1 cellular context compared by ENCODE assay signal in the genomic region with DNA sequence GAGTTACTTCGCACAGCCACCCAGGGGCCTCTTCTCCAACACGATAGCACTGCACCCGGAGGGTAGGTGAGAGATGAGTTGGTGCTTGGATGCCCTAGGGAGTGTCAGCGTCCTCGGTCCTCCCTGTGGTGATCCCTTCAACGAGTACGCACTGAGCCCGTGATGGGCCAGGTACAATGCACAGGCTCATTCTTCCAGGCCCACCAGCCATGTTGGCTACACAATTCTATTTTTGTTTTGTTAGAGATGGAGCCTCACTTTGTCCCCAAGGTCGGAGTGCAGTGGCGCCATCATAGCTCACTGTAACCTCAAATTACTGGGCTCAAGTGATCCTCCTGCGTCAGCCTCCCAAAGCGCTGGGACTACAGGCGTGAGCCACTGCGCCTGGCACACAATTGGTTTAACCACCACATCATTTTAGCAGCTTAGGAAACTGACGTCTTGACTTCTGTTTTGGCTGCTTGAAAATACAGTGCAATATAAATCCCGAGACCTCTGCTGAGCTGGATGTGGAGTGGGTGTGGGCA.
TF ChIP-seq lines count a peak whose summit lies in the region.

No MANE protein-coding gene starts in this region.

TF ChIP-seq in K562, 482 proteins besides CTCF, POLR2A, EP300 and RAD21 (continued from another document and continues in another):
- TF ChIP-seq L3MBTL2 (IDR thresholded peaks at IDR 0.05) (peak; percentile 41; the same call in 1 of the 2 replicates), CTBP1 (IDR thresholded peaks at IDR 0.05; ENCODE audit: borderline replicate concordance) (0 out of 2 replicates have a peak, but pooled peaks have one; percentile 37), ZNF584 (CRISPR knock-in tag; IDR thresholded peaks at IDR 0.05; ENCODE audit: low read depth) (0 out of 2 replicates have a peak, but pooled peaks have one; percentile 30), SIRT6 (IDR thresholded peaks at IDR 0.05; ENCODE audit: low read depth, low read length) (no peak), SP1 (CRISPR knock-in tag; IDR thresholded peaks at IDR 0.05) (0 out of 2 replicates have a peak, but pooled peaks have one; percentile 21), TEAD1 (CRISPR knock-in tag; IDR thresholded peaks at IDR 0.05) (peak in 1 of 2 experiments; percentile 68; a peak in 1 of 4 replicates), YY1 (IDR thresholded peaks at IDR 0.05; ENCODE audit: borderline replicate concordance in 1 of 3, control insufficient read depth in 1 of 3, extremely low read depth in 1 of 3, insufficient read depth in 3 of 3, insufficient read length in 1 of 3, insufficient replicate concordance in 2 of 3, low read depth in 1 of 3, low read length in 2 of 3) (peak in 1 of 3 experiments; percentile 19), SMAD4 (CRISPR knock-in tag; conservative IDR thresholded peaks at IDR 0.05) (0 out of 2 replicates have a peak, but pooled peaks have one; percentile 34), MTA3 (IDR thresholded peaks at IDR 0.05; ENCODE audit: borderline replicate concordance) (0 out of 2 replicates have a peak, but pooled peaks have one; percentile 2), CXXC5 (CRISPR knock-in tag; IDR thresholded peaks at IDR 0.05) (no peak), ZNF253 (CRISPR knock-in tag; conservative IDR thresholded peaks at IDR 0.05) (no peak), CBX3 (IDR thresholded peaks at IDR 0.05; ENCODE audit: borderline replicate concordance in 1 of 2, low read length in 2 of 2) (no peak), NELFE (IDR thresholded peaks at IDR 0.05; ENCODE audit: insufficient read depth, insufficient read length) (no peak), ARID1B (IDR thresholded peaks at IDR 0.05) (0 out of 2 replicates have a peak, but pooled peaks have one; percentile 24), ZNF12 (CRISPR knock-in tag; IDR thresholded peaks at IDR 0.05) (0 out of 2 replicates have a peak, but pooled peaks have one; percentile 49), LCOR (CRISPR knock-in tag; IDR thresholded peaks at IDR 0.05) (no peak), HDGF (IDR thresholded peaks at IDR 0.05) (no peak), NR2C2 (CRISPR knock-in tag; IDR thresholded peaks at IDR 0.05) (0 out of 2 replicates have a peak, but pooled peaks have one; percentile 41), NR2C2 (tag; IDR thresholded peaks at IDR 0.05) (peak; percentile 45; the same call in 1 of the 2 replicates), MYC (IDR thresholded peaks at IDR 0.05; ENCODE audit: low read depth, low read length) (no peak), MYC (CRISPR knock-in tag; IDR thresholded peaks at IDR 0.05; ENCODE audit: borderline replicate concordance, low read depth) (0 out of 2 replicates have a peak, but pooled peaks have one; percentile 86), RBFOX2 (IDR thresholded peaks at IDR 0.05; ENCODE audit: low read depth, low read length) (0 out of 2 replicates have a peak, but pooled peaks have one; percentile 12), ZNF263 (CRISPR knock-in tag; IDR thresholded peaks at IDR 0.05; ENCODE audit: borderline replicate concordance) (peak; percentile 98), ETV5 (CRISPR knock-in tag; IDR thresholded peaks at IDR 0.05; ENCODE audit: low read depth) (0 out of 2 replicates have a peak, but pooled peaks have one; percentile 24), MAZ (CRISPR knock-in tag; conservative IDR thresholded peaks at IDR 0.05 in 1 of 2, IDR thresholded peaks at IDR 0.05 in 1 of 2) (peak in 1 of 2 experiments; percentile 14; a peak in 1 of 4 replicates), CREB1 (IDR thresholded peaks at IDR 0.05) (no peak), CREB1 (CRISPR knock-in tag; IDR thresholded peaks at IDR 0.05) (0 out of 2 replicates have a peak, but pooled peaks have one; percentile 2), FOXM1 (IDR thresholded peaks at IDR 0.05; ENCODE audit: low read depth) (no peak), FOXM1 (CRISPR knock-in tag; IDR thresholded peaks at IDR 0.05; ENCODE audit: low read depth) (0 out of 2 replicates have a peak, but pooled peaks have one; percentile 20), TAF1 (IDR thresholded peaks at IDR 0.05; ENCODE audit: control insufficient read depth, extremely low read depth, insufficient read depth, low read length, severe bottlenecking) (peak; percentile 1), NFRKB (IDR thresholded peaks at IDR 0.05; ENCODE audit: low read depth) (0 out of 2 replicates have a peak, but pooled peaks have one; percentile 15), NFXL1 (CRISPR knock-in tag; IDR thresholded peaks at IDR 0.05) (no peak), GABPB1 (CRISPR knock-in tag; IDR thresholded peaks at IDR 0.05) (peak; percentile 62), ZNF354B (CRISPR knock-in tag; IDR thresholded peaks at IDR 0.05) (no peak), HLTF (IDR thresholded peaks at IDR 0.05) (no peak), ZNF77 (CRISPR knock-in tag; IDR thresholded peaks at IDR 0.05) (no peak), HNRNPH1 (optimal IDR thresholded peaks at IDR 0.05; ENCODE audit: low read depth, low read length) (no peak), SRF (CRISPR knock-in tag; IDR thresholded peaks at IDR 0.05) (0 out of 4 replicates have a peak, but pooled peaks of 1 of the 2 experiments have one; percentile 39)
- TF ChIP-seq, protein P1, sequence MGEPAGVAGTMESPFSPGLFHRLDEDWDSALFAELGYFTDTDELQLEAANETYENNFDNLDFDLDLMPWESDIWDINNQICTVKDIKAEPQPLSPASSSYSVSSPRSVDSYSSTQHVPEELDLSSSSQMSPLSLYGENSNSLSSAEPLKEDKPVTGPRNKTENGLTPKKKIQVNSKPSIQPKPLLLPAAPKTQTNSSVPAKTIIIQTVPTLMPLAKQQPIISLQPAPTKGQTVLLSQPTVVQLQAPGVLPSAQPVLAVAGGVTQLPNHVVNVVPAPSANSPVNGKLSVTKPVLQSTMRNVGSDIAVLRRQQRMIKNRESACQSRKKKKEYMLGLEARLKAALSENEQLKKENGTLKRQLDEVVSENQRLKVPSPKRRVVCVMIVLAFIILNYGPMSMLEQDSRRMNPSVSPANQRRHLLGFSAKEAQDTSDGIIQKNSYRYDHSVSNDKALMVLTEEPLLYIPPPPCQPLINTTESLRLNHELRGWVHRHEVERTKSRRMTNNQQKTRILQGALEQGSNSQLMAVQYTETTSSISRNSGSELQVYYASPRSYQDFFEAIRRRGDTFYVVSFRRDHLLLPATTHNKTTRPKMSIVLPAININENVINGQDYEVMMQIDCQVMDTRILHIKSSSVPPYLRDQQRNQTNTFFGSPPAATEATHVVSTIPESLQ (CRISPR knock-in tag; IDR thresholded peaks at IDR 0.05), result no peak
- TF ChIP-seq, protein P2, sequence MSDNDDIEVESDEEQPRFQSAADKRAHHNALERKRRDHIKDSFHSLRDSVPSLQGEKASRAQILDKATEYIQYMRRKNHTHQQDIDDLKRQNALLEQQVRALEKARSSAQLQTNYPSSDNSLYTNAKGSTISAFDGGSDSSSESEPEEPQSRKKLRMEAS (CRISPR knock-in tag; IDR thresholded peaks at IDR 0.05), result peak; percentile 9; the same call in 1 of the 2 replicates
- TF ChIP-seq, protein P3, sequence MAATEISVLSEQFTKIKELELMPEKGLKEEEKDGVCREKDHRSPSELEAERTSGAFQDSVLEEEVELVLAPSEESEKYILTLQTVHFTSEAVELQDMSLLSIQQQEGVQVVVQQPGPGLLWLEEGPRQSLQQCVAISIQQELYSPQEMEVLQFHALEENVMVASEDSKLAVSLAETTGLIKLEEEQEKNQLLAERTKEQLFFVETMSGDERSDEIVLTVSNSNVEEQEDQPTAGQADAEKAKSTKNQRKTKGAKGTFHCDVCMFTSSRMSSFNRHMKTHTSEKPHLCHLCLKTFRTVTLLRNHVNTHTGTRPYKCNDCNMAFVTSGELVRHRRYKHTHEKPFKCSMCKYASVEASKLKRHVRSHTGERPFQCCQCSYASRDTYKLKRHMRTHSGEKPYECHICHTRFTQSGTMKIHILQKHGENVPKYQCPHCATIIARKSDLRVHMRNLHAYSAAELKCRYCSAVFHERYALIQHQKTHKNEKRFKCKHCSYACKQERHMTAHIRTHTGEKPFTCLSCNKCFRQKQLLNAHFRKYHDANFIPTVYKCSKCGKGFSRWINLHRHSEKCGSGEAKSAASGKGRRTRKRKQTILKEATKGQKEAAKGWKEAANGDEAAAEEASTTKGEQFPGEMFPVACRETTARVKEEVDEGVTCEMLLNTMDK (IDR thresholded peaks at IDR 0.05; ENCODE audit: borderline replicate concordance, insufficient read depth, low read depth, low read length, poor library complexity, severe bottlenecking), result no peak
- TF ChIP-seq, protein P4, sequence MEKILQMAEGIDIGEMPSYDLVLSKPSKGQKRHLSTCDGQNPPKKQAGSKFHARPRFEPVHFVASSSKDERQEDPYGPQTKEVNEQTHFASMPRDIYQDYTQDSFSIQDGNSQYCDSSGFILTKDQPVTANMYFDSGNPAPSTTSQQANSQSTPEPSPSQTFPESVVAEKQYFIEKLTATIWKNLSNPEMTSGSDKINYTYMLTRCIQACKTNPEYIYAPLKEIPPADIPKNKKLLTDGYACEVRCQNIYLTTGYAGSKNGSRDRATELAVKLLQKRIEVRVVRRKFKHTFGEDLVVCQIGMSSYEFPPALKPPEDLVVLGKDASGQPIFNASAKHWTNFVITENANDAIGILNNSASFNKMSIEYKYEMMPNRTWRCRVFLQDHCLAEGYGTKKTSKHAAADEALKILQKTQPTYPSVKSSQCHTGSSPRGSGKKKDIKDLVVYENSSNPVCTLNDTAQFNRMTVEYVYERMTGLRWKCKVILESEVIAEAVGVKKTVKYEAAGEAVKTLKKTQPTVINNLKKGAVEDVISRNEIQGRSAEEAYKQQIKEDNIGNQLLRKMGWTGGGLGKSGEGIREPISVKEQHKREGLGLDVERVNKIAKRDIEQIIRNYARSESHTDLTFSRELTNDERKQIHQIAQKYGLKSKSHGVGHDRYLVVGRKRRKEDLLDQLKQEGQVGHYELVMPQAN (IDR thresholded peaks at IDR 0.05; ENCODE audit: borderline replicate concordance), result 0 out of 2 replicates have a peak, but pooled peaks have one; percentile 25
- TF ChIP-seq, protein P5, sequence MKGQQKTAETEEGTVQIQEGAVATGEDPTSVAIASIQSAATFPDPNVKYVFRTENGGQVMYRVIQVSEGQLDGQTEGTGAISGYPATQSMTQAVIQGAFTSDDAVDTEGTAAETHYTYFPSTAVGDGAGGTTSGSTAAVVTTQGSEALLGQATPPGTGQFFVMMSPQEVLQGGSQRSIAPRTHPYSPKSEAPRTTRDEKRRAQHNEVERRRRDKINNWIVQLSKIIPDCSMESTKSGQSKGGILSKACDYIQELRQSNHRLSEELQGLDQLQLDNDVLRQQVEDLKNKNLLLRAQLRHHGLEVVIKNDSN (CRISPR knock-in tag; IDR thresholded peaks at IDR 0.05), result no peak
- TF ChIP-seq, protein P6, sequence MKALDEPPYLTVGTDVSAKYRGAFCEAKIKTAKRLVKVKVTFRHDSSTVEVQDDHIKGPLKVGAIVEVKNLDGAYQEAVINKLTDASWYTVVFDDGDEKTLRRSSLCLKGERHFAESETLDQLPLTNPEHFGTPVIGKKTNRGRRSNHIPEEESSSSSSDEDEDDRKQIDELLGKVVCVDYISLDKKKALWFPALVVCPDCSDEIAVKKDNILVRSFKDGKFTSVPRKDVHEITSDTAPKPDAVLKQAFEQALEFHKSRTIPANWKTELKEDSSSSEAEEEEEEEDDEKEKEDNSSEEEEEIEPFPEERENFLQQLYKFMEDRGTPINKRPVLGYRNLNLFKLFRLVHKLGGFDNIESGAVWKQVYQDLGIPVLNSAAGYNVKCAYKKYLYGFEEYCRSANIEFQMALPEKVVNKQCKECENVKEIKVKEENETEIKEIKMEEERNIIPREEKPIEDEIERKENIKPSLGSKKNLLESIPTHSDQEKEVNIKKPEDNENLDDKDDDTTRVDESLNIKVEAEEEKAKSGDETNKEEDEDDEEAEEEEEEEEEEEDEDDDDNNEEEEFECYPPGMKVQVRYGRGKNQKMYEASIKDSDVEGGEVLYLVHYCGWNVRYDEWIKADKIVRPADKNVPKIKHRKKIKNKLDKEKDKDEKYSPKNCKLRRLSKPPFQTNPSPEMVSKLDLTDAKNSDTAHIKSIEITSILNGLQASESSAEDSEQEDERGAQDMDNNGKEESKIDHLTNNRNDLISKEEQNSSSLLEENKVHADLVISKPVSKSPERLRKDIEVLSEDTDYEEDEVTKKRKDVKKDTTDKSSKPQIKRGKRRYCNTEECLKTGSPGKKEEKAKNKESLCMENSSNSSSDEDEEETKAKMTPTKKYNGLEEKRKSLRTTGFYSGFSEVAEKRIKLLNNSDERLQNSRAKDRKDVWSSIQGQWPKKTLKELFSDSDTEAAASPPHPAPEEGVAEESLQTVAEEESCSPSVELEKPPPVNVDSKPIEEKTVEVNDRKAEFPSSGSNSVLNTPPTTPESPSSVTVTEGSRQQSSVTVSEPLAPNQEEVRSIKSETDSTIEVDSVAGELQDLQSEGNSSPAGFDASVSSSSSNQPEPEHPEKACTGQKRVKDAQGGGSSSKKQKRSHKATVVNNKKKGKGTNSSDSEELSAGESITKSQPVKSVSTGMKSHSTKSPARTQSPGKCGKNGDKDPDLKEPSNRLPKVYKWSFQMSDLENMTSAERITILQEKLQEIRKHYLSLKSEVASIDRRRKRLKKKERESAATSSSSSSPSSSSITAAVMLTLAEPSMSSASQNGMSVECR (CRISPR knock-in tag; IDR thresholded peaks at IDR 0.05), result peak; percentile 32
- TF ChIP-seq, protein P7, sequence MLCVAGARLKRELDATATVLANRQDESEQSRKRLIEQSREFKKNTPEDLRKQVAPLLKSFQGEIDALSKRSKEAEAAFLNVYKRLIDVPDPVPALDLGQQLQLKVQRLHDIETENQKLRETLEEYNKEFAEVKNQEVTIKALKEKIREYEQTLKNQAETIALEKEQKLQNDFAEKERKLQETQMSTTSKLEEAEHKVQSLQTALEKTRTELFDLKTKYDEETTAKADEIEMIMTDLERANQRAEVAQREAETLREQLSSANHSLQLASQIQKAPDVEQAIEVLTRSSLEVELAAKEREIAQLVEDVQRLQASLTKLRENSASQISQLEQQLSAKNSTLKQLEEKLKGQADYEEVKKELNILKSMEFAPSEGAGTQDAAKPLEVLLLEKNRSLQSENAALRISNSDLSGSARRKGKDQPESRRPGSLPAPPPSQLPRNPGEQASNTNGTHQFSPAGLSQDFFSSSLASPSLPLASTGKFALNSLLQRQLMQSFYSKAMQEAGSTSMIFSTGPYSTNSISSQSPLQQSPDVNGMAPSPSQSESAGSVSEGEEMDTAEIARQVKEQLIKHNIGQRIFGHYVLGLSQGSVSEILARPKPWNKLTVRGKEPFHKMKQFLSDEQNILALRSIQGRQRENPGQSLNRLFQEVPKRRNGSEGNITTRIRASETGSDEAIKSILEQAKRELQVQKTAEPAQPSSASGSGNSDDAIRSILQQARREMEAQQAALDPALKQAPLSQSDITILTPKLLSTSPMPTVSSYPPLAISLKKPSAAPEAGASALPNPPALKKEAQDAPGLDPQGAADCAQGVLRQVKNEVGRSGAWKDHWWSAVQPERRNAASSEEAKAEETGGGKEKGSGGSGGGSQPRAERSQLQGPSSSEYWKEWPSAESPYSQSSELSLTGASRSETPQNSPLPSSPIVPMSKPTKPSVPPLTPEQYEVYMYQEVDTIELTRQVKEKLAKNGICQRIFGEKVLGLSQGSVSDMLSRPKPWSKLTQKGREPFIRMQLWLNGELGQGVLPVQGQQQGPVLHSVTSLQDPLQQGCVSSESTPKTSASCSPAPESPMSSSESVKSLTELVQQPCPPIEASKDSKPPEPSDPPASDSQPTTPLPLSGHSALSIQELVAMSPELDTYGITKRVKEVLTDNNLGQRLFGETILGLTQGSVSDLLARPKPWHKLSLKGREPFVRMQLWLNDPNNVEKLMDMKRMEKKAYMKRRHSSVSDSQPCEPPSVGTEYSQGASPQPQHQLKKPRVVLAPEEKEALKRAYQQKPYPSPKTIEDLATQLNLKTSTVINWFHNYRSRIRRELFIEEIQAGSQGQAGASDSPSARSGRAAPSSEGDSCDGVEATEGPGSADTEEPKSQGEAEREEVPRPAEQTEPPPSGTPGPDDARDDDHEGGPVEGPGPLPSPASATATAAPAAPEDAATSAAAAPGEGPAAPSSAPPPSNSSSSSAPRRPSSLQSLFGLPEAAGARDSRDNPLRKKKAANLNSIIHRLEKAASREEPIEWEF (CRISPR knock-in tag; IDR thresholded peaks at IDR 0.05), result no peak
